Comparison of ENCODE assay signal across 1 cellular context in genomic region chr6:150078788-150079187, GRCh38.
A peak's percentile ranks its signal among the peaks of the same experiment; 100 is the strongest.
TF ChIP-seq lines count a peak whose summit lies in the region.

No MANE protein-coding gene starts in this region.

TF ChIP-seq in HEK293, 187 proteins besides CTCF, POLR2A, EP300 and RAD21 (continued from another document and continues in another):
- TF ChIP-seq, protein P1, sequence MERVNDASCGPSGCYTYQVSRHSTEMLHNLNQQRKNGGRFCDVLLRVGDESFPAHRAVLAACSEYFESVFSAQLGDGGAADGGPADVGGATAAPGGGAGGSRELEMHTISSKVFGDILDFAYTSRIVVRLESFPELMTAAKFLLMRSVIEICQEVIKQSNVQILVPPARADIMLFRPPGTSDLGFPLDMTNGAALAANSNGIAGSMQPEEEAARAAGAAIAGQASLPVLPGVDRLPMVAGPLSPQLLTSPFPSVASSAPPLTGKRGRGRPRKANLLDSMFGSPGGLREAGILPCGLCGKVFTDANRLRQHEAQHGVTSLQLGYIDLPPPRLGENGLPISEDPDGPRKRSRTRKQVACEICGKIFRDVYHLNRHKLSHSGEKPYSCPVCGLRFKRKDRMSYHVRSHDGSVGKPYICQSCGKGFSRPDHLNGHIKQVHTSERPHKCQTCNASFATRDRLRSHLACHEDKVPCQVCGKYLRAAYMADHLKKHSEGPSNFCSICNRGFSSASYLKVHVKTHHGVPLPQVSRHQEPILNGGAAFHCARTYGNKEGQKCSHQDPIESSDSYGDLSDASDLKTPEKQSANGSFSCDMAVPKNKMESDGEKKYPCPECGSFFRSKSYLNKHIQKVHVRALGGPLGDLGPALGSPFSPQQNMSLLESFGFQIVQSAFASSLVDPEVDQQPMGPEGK (tag by site-specific recombination; IDR thresholded peaks at IDR 0.05): no peak; the same call in 1 of the 2 replicates
- TF ChIP-seq ZNF133 (tag by site-specific recombination; IDR thresholded peaks at IDR 0.05): no peak
- TF ChIP-seq WT1 (tag by site-specific recombination; IDR thresholded peaks at IDR 0.05): no peak
- TF ChIP-seq ZFHX2 (tag by site-specific recombination; conservative IDR thresholded peaks at IDR 0.05): 0 out of 2 replicates have a peak, but pooled peaks have one; percentile 24
- peak; percentile 78 for TF ChIP-seq KLF16 (tag by site-specific recombination; IDR thresholded peaks at IDR 0.05)
- no peak for TF ChIP-seq ZBTB21 (tag by site-specific recombination; IDR thresholded peaks at IDR 0.05)
- TF ChIP-seq ZNF629 (tag by site-specific recombination; IDR thresholded peaks at IDR 0.05): 0 out of 2 replicates have a peak, but pooled peaks have one; percentile 41
- TF ChIP-seq ZXDB (tag by site-specific recombination; IDR thresholded peaks at IDR 0.05): peak; percentile 77
- TF ChIP-seq, protein P2, sequence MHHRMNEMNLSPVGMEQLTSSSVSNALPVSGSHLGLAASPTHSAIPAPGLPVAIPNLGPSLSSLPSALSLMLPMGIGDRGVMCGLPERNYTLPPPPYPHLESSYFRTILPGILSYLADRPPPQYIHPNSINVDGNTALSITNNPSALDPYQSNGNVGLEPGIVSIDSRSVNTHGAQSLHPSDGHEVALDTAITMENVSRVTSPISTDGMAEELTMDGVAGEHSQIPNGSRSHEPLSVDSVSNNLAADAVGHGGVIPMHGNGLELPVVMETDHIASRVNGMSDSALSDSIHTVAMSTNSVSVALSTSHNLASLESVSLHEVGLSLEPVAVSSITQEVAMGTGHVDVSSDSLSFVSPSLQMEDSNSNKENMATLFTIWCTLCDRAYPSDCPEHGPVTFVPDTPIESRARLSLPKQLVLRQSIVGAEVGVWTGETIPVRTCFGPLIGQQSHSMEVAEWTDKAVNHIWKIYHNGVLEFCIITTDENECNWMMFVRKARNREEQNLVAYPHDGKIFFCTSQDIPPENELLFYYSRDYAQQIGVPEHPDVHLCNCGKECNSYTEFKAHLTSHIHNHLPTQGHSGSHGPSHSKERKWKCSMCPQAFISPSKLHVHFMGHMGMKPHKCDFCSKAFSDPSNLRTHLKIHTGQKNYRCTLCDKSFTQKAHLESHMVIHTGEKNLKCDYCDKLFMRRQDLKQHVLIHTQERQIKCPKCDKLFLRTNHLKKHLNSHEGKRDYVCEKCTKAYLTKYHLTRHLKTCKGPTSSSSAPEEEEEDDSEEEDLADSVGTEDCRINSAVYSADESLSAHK (tag by site-specific recombination; IDR thresholded peaks at IDR 0.05): no peak
- TF ChIP-seq, protein P3, sequence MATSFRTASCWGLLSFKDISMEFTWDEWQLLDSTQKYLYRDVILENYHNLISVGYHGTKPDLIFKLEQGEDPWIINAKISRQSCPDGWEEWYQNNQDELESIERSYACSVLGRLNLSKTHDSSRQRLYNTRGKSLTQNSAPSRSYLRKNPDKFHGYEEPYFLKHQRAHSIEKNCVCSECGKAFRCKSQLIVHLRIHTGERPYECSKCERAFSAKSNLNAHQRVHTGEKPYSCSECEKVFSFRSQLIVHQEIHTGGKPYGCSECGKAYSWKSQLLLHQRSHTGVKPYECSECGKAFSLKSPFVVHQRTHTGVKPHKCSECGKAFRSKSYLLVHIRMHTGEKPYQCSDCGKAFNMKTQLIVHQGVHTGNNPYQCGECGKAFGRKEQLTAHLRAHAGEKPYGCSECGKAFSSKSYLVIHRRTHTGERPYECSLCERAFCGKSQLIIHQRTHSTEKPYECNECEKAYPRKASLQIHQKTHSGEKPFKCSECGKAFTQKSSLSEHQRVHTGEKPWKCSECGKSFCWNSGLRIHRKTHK (tag by site-specific recombination; IDR thresholded peaks at IDR 0.05): no peak
- TF ChIP-seq KLF9 (tag by site-specific recombination; IDR thresholded peaks at IDR 0.05; ENCODE audit: low read depth): no peak
- no peak for TF ChIP-seq HOXA7 (CRISPR knock-in tag; IDR thresholded peaks at IDR 0.05; ENCODE audit: borderline replicate concordance)
- TF ChIP-seq ZBTB49 (tag by site-specific recombination; IDR thresholded peaks at IDR 0.05; ENCODE audit: low read depth): no peak
- no peak for TF ChIP-seq ZNF433 (tag by site-specific recombination; IDR thresholded peaks at IDR 0.05; ENCODE audit: low read depth)
- TF ChIP-seq KLF17 (tag by site-specific recombination; IDR thresholded peaks at IDR 0.05): peak; percentile 15
- TF ChIP-seq OVOL3 (tag by site-specific recombination; IDR thresholded peaks at IDR 0.05): 0 out of 2 replicates have a peak, but pooled peaks have one; percentile 39
- no peak for TF ChIP-seq ZSCAN4 (tag by site-specific recombination; IDR thresholded peaks at IDR 0.05)
- TF ChIP-seq, protein P4, sequence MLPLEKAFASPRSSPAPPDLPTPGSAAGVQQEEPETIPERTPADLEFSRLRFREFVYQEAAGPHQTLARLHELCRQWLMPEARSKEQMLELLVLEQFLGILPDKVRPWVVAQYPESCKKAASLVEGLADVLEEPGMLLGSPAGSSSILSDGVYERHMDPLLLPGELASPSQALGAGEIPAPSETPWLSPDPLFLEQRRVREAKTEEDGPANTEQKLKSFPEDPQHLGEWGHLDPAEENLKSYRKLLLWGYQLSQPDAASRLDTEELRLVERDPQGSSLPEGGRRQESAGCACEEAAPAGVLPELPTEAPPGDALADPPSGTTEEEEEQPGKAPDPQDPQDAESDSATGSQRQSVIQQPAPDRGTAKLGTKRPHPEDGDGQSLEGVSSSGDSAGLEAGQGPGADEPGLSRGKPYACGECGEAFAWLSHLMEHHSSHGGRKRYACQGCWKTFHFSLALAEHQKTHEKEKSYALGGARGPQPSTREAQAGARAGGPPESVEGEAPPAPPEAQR (tag by site-specific recombination; IDR thresholded peaks at IDR 0.05): no peak
- TF ChIP-seq ZNF658 (tag by site-specific recombination; IDR thresholded peaks at IDR 0.05): no peak
- TF ChIP-seq FEZF1 (tag by site-specific recombination; IDR thresholded peaks at IDR 0.05): peak; percentile 58
- TF ChIP-seq ZEB2 (tag by site-specific recombination; IDR thresholded peaks at IDR 0.05): peak; percentile 46; the same call in 1 of the 2 replicates
- TF ChIP-seq KLF1 (tag by site-specific recombination; IDR thresholded peaks at IDR 0.05): peak; percentile 74
- no peak for TF ChIP-seq YY2 (tag by site-specific recombination; IDR thresholded peaks at IDR 0.05)
- no peak for TF ChIP-seq ZNF23 (tag by site-specific recombination; IDR thresholded peaks at IDR 0.05; ENCODE audit: borderline replicate concordance)
- peak; percentile 86 for TF ChIP-seq ZNF843 (tag by site-specific recombination; IDR thresholded peaks at IDR 0.05)
- peak; percentile 83 for TF ChIP-seq SP7 (tag by site-specific recombination; IDR thresholded peaks at IDR 0.05)
- TF ChIP-seq ZNF416 (tag by site-specific recombination; IDR thresholded peaks at IDR 0.05): no peak
- no peak for TF ChIP-seq ZNF223 (tag by site-specific recombination; IDR thresholded peaks at IDR 0.05)
- no peak for TF ChIP-seq ZNF132 (tag by site-specific recombination; IDR thresholded peaks at IDR 0.05; ENCODE audit: borderline replicate concordance)
- TF ChIP-seq ZNF37A (tag by site-specific recombination; IDR thresholded peaks at IDR 0.05): no peak
- TF ChIP-seq SCRT2 (tag by site-specific recombination; IDR thresholded peaks at IDR 0.05): peak; percentile 46
- no peak for TF ChIP-seq ZNF302 (tag by site-specific recombination; IDR thresholded peaks at IDR 0.05; ENCODE audit: low read depth)
- TF ChIP-seq, protein P5, sequence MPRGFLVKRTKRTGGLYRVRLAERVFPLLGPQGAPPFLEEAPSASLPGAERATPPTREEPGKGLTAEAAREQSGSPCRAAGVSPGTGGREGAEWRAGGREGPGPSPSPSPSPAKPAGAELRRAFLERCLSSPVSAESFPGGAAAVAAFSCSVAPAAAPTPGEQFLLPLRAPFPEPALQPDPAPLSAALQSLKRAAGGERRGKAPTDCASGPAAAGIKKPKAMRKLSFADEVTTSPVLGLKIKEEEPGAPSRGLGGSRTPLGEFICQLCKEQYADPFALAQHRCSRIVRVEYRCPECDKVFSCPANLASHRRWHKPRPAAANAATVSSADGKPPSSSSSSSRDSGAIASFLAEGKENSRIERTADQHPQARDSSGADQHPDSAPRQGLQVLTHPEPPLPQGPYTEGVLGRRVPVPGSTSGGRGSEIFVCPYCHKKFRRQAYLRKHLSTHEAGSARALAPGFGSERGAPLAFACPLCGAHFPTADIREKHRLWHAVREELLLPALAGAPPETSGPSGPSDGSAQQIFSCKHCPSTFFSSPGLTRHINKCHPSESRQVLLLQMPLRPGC (tag by site-specific recombination; IDR thresholded peaks at IDR 0.05): no peak
- no peak for TF ChIP-seq ZNF549 (tag by site-specific recombination; IDR thresholded peaks at IDR 0.05)
- TF ChIP-seq, protein P6, sequence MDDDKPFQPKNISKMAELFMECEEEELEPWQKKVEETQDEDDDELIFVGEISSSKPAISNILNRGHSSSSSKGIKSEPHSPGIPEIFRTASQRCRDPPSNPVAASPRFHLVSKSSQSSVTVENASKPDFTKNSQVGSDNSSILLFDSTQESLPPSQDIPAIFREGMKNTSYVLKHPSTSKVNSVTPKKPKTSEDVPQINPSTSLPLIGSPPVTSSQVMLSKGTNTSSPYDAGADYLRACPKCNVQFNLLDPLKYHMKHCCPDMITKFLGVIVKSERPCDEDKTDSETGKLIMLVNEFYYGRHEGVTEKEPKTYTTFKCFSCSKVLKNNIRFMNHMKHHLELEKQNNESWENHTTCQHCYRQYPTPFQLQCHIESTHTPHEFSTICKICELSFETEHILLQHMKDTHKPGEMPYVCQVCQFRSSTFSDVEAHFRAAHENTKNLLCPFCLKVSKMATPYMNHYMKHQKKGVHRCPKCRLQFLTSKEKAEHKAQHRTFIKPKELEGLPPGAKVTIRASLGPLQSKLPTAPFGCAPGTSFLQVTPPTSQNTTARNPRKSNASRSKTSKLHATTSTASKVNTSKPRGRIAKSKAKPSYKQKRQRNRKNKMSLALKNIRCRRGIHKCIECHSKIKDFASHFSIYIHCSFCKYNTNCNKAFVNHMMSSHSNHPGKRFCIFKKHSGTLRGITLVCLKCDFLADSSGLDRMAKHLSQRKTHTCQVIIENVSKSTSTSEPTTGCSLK (tag by site-specific recombination; IDR thresholded peaks at IDR 0.05): no peak
- 0 out of 2 replicates have a peak, but pooled peaks have one; percentile 26 for TF ChIP-seq SCRT1 (tag by site-specific recombination; IDR thresholded peaks at IDR 0.05; ENCODE audit: borderline replicate concordance)
- no peak for TF ChIP-seq ZBTB8A (tag by site-specific recombination; IDR thresholded peaks at IDR 0.05)
- TF ChIP-seq, protein P7, sequence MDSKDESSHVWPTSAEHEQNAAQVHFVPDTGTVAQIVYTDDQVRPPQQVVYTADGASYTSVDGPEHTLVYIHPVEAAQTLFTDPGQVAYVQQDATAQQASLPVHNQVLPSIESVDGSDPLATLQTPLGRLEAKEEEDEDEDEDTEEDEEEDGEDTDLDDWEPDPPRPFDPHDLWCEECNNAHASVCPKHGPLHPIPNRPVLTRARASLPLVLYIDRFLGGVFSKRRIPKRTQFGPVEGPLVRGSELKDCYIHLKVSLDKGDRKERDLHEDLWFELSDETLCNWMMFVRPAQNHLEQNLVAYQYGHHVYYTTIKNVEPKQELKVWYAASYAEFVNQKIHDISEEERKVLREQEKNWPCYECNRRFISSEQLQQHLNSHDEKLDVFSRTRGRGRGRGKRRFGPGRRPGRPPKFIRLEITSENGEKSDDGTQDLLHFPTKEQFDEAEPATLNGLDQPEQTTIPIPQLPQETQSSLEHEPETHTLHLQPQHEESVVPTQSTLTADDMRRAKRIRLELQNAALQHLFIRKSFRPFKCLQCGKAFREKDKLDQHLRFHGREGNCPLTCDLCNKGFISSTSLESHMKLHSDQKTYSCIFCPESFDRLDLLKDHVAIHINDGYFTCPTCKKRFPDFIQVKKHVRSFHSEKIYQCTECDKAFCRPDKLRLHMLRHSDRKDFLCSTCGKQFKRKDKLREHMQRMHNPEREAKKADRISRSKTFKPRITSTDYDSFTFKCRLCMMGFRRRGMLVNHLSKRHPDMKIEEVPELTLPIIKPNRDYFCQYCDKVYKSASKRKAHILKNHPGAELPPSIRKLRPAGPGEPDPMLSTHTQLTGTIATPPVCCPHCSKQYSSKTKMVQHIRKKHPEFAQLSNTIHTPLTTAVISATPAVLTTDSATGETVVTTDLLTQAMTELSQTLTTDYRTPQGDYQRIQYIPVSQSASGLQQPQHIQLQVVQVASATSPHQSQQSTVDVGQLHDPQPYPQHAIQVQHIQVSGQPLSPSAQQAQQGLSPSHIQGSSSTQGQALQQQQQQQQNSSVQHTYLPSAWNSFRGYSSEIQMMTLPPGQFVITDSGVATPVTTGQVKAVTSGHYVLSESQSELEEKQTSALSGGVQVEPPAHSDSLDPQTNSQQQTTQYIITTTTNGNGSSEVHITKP (tag by site-specific recombination; IDR thresholded peaks at IDR 0.05): peak; percentile 38; the same call in 1 of the 2 replicates
- no peak for TF ChIP-seq ZNF184 (tag by site-specific recombination; IDR thresholded peaks at IDR 0.05)
- TF ChIP-seq ZNF404 (tag by site-specific recombination; IDR thresholded peaks at IDR 0.05): no peak
- TF ChIP-seq ZNF169 (tag by site-specific recombination; IDR thresholded peaks at IDR 0.05): no peak
- TF ChIP-seq ZIC2 (tag by site-specific recombination; IDR thresholded peaks at IDR 0.05): no peak
- peak; percentile 57; the same call in 1 of the 2 replicates for TF ChIP-seq ZNF600 (tag by site-specific recombination; IDR thresholded peaks at IDR 0.05)
